Comparison of ENCODE assay signal across 24 cellular contexts in the genomic region with DNA sequence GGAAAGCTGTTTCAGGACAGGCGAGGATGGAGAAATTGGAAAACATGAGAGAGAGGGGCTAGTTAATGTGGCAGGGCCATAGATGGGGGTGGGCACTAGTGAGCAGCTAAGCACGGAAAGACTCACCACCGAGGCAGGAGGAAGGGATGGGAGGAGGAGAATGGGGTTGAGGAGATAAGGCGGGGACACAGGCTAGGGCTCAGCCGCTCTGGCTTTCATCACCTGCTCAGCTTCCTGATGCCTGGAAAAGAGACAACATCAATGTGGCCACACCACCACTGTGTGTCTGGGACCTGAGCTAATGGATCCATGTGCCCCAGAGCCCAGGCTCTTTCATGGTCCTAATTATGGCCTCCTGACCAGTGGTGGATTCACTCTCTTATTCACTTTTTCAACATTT. TPM values are rescaled to one million over a fixed set of nuclear protein-coding genes. Genes with fewer than 3 reads are reported as not detected.
"Had no signal": no experiment of that assay in that cellular context is flagged by ENCODE, and none has a peak within 500 bp of the region (broad histone marks: within the 10 kb centered on the region; RNA-seq: fewer than 3 reads in every experiment).

No MANE protein-coding gene starts in this region.

- H3K4me2 ChIP-seq: KMS-11, SK-N-SH had no signal

- H3K27ac ChIP-seq: HL-60, KMS-11, SJSA1 had no signal

- DNase-seq: Kasumi-1, MM.1S, NCI-H1092 treated with DMSO at 0.1 percent for 48 hours, NCI-H1436, NCI-H187, NCI-H2029, NCI-H2081 treated with DMSO at 0.1 percent for 48 hours, NCI-H2171, NCI-H226, NCI-H446, NCI-H510A, NCI-H524 treated with DMSO at 0.1 percent for 48 hours, NCI-H69, NCI-H774, Right ventricle myocardium superior, RPMI8226, SIG-M5, SK-N-SH, SW 1271 had no signal

- H3K9me3 ChIP-seq: SJSA1, SK-N-SH had no signal

- H3K9ac ChIP-seq: KMS-11, SK-N-SH had no signal

- H3K36me3 ChIP-seq: SJSA1 had no signal

- H3K27me3 ChIP-seq: SJSA1 had no signal

- H3K4me3 ChIP-seq: SJSA1 had no signal

- H3K4me1 ChIP-seq: SJSA1 had no signal

- FAIRE-seq: HTR-8/SVneo, RCC 7860 had no signal

RNA-seq across cellular contexts. Expression of gene KCNN3, which starts 38.9 kb away (rescaled TPM):
- total RNA-seq: SJSA1 had no signal
